1 cellular context compared by ENCODE assay signal in the genomic region with DNA sequence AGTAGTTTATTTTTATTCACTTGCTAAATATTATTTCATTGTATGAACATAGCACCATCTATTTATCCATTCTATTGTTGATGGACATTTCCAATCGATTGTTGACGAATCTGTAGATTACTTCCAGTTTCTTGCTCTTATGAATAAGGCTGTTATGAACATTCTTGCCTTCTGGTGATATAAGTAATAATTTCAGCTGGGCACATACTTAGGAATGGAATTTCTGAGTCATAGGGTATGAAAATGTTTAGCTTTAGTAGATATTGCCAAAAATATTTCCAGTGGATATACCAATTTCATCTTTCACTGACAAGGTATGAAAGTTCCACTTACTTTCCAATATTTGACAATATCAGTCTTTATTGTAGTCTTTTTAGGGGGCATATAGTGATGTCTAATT.
TF ChIP-seq lines count a peak whose summit lies in the region.

No MANE protein-coding gene starts in this region.

TF ChIP-seq in IMR-90, 13 proteins besides CTCF, POLR2A, EP300 and RAD21:
- TF ChIP-seq MXI1 (IDR thresholded peaks at IDR 0.05; ENCODE audit: borderline replicate concordance, low read depth, low read length) (no peak), RFX5 (IDR thresholded peaks at IDR 0.05; ENCODE audit: low read depth, low read length) (no peak), MAFK (IDR thresholded peaks at IDR 0.05; ENCODE audit: low read depth, low read length) (no peak), CHD1 (IDR thresholded peaks at IDR 0.05; ENCODE audit: low read depth, low read length) (no peak), NFE2L2 (IDR thresholded peaks at IDR 0.05; ENCODE audit: low read depth, low read length) (no peak), BHLHE40 (IDR thresholded peaks at IDR 0.05; ENCODE audit: low read depth, low read length) (no peak), SMC3 (IDR thresholded peaks at IDR 0.05; ENCODE audit: low read depth, low read length) (no peak), MAZ (IDR thresholded peaks at IDR 0.05; ENCODE audit: borderline replicate concordance, low read depth, low read length) (no peak), FOS (IDR thresholded peaks at IDR 0.05; ENCODE audit: low read depth, low read length) (no peak), CEBPB (IDR thresholded peaks at IDR 0.05; ENCODE audit: low read depth, low read length) (no peak), RCOR1 (IDR thresholded peaks at IDR 0.05; ENCODE audit: insufficient replicate concordance, low read length) (no peak)
- TF ChIP-seq, protein P1, sequence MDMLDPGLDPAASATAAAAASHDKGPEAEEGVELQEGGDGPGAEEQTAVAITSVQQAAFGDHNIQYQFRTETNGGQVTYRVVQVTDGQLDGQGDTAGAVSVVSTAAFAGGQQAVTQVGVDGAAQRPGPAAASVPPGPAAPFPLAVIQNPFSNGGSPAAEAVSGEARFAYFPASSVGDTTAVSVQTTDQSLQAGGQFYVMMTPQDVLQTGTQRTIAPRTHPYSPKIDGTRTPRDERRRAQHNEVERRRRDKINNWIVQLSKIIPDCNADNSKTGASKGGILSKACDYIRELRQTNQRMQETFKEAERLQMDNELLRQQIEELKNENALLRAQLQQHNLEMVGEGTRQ (IDR thresholded peaks at IDR 0.05; ENCODE audit: low read depth, low read length) = no peak
- TF ChIP-seq, protein P2, sequence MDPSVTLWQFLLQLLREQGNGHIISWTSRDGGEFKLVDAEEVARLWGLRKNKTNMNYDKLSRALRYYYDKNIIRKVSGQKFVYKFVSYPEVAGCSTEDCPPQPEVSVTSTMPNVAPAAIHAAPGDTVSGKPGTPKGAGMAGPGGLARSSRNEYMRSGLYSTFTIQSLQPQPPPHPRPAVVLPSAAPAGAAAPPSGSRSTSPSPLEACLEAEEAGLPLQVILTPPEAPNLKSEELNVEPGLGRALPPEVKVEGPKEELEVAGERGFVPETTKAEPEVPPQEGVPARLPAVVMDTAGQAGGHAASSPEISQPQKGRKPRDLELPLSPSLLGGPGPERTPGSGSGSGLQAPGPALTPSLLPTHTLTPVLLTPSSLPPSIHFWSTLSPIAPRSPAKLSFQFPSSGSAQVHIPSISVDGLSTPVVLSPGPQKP (IDR thresholded peaks at IDR 0.05; ENCODE audit: borderline replicate concordance, low read depth, low read length) = no peak
